1 cellular context compared by ENCODE assay signal in the genomic region with DNA sequence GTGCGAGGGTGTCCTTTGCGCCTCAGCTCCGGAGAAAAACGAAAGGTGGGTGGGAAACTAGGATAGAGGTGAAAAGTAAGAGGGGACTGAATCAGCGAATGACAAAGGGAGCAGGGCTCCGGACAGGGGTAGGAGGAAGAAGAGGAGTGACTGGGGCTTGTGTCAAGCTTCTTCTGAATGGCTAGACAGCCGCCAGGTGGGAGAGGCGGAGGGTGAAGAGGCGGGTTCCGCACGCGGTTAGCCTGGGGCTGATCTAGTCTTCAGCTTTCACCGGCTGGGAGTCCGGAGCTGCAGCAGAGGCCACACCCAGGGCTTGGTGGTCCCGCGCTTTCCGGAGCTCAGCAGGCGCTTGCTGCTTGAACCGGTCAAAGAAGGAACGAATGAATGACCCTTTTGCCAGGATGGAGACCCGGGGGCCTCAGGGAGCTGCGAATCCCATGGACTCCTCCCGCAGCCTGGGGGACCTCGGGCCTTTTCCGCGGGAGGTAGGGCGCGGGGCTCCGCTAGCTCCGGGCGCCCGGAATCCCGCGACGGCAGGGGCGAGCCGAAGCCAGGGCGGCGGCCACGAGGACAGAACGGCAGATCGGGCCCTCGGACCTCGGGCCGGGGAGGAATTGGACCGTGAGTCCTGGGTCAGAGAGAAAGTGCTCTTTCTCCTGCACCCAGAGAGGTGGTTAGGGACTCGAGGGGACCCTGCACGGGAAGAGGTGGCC.
TF ChIP-seq lines count a peak whose summit lies in the region.

A gene (plus strand): TSS at position 256 of the 713 bp plus-strand sequence. CDS start 125 bp downstream, at position 381.

TF ChIP-seq in WTC11, 78 proteins besides CTCF, POLR2A, EP300 and RAD21 (continued from another document):
- TF ChIP-seq, protein P1, sequence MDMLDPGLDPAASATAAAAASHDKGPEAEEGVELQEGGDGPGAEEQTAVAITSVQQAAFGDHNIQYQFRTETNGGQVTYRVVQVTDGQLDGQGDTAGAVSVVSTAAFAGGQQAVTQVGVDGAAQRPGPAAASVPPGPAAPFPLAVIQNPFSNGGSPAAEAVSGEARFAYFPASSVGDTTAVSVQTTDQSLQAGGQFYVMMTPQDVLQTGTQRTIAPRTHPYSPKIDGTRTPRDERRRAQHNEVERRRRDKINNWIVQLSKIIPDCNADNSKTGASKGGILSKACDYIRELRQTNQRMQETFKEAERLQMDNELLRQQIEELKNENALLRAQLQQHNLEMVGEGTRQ (CRISPR knock-in tag; IDR thresholded peaks at IDR 0.05): no peak
- TF ChIP-seq, protein P2, sequence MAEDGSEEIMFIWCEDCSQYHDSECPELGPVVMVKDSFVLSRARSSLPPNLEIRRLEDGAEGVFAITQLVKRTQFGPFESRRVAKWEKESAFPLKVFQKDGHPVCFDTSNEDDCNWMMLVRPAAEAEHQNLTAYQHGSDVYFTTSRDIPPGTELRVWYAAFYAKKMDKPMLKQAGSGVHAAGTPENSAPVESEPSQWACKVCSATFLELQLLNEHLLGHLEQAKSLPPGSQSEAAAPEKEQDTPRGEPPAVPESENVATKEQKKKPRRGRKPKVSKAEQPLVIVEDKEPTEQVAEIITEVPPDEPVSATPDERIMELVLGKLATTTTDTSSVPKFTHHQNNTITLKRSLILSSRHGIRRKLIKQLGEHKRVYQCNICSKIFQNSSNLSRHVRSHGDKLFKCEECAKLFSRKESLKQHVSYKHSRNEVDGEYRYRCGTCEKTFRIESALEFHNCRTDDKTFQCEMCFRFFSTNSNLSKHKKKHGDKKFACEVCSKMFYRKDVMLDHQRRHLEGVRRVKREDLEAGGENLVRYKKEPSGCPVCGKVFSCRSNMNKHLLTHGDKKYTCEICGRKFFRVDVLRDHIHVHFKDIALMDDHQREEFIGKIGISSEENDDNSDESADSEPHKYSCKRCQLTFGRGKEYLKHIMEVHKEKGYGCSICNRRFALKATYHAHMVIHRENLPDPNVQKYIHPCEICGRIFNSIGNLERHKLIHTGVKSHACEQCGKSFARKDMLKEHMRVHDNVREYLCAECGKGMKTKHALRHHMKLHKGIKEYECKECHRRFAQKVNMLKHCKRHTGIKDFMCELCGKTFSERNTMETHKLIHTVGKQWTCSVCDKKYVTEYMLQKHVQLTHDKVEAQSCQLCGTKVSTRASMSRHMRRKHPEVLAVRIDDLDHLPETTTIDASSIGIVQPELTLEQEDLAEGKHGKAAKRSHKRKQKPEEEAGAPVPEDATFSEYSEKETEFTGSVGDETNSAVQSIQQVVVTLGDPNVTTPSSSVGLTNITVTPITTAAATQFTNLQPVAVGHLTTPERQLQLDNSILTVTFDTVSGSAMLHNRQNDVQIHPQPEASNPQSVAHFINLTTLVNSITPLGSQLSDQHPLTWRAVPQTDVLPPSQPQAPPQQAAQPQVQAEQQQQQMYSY (CRISPR knock-in tag; IDR thresholded peaks at IDR 0.05): no peak
- TF ChIP-seq TEAD1 (CRISPR knock-in tag; IDR thresholded peaks at IDR 0.05): peak; percentile 93; the same call in 1 of the 2 replicates
- no peak for TF ChIP-seq ZNF138 (CRISPR knock-in tag; conservative IDR thresholded peaks at IDR 0.05)
- no peak for TF ChIP-seq RORB (CRISPR knock-in tag; IDR thresholded peaks at IDR 0.05)
- TF ChIP-seq, protein P3, sequence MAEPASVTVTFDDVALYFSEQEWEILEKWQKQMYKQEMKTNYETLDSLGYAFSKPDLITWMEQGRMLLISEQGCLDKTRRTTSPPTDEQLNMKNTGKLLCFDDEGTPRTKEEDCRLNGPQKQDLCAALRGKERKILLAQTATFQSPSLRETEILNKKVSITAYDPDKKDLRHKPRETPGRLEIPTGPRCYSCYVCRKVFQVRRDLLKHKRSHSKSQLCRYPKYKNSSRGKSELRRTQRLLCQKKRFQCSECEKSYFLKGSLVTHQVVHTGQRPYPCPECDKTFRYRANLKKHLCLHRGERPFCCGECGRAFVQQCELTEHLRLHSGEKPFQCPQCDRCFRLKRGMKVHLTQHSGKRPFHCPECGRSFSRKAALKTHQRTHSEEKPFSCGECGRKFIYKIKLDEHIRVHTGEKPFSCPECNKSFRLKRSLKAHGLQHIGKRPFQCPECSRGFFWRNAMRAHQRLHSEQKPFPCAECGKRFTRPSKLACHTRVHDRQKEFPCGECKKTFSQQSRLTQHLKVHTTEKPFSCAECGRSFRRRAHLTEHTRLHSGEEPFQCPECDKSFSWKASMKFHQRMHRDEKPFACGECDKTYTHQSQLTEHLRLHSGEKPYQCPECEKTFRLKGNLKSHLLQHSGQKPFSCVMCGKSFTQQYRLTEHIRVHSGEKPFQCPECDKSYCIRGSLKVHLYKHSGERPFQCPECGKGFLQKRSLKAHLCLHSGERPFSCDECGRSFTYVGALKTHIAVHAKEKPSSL (CRISPR knock-in tag; conservative IDR thresholded peaks at IDR 0.05): no peak
- TF ChIP-seq CBFB (CRISPR knock-in tag; IDR thresholded peaks at IDR 0.05; ENCODE audit: low read depth): no peak
- TF ChIP-seq, protein P4, sequence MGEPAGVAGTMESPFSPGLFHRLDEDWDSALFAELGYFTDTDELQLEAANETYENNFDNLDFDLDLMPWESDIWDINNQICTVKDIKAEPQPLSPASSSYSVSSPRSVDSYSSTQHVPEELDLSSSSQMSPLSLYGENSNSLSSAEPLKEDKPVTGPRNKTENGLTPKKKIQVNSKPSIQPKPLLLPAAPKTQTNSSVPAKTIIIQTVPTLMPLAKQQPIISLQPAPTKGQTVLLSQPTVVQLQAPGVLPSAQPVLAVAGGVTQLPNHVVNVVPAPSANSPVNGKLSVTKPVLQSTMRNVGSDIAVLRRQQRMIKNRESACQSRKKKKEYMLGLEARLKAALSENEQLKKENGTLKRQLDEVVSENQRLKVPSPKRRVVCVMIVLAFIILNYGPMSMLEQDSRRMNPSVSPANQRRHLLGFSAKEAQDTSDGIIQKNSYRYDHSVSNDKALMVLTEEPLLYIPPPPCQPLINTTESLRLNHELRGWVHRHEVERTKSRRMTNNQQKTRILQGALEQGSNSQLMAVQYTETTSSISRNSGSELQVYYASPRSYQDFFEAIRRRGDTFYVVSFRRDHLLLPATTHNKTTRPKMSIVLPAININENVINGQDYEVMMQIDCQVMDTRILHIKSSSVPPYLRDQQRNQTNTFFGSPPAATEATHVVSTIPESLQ (CRISPR knock-in tag; IDR thresholded peaks at IDR 0.05): no peak
- no peak for TF ChIP-seq ZNF423 (CRISPR knock-in tag; IDR thresholded peaks at IDR 0.05)
- TF ChIP-seq, protein P5, sequence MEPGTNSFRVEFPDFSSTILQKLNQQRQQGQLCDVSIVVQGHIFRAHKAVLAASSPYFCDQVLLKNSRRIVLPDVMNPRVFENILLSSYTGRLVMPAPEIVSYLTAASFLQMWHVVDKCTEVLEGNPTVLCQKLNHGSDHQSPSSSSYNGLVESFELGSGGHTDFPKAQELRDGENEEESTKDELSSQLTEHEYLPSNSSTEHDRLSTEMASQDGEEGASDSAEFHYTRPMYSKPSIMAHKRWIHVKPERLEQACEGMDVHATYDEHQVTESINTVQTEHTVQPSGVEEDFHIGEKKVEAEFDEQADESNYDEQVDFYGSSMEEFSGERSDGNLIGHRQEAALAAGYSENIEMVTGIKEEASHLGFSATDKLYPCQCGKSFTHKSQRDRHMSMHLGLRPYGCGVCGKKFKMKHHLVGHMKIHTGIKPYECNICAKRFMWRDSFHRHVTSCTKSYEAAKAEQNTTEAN (CRISPR knock-in tag; IDR thresholded peaks at IDR 0.05): peak; percentile 49; the same call in 1 of the 2 replicates
- TF ChIP-seq, protein P6, sequence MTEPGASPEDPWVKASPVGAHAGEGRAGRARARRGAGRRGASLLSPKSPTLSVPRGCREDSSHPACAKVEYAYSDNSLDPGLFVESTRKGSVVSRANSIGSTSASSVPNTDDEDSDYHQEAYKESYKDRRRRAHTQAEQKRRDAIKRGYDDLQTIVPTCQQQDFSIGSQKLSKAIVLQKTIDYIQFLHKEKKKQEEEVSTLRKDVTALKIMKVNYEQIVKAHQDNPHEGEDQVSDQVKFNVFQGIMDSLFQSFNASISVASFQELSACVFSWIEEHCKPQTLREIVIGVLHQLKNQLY (CRISPR knock-in tag; IDR thresholded peaks at IDR 0.05): no peak
- TF ChIP-seq, protein P7, sequence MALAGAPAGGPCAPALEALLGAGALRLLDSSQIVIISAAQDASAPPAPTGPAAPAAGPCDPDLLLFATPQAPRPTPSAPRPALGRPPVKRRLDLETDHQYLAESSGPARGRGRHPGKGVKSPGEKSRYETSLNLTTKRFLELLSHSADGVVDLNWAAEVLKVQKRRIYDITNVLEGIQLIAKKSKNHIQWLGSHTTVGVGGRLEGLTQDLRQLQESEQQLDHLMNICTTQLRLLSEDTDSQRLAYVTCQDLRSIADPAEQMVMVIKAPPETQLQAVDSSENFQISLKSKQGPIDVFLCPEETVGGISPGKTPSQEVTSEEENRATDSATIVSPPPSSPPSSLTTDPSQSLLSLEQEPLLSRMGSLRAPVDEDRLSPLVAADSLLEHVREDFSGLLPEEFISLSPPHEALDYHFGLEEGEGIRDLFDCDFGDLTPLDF (CRISPR knock-in tag; IDR thresholded peaks at IDR 0.05): no peak
- no peak for TF ChIP-seq GABPB1 (CRISPR knock-in tag; IDR thresholded peaks at IDR 0.05)
- TF ChIP-seq, protein P8, sequence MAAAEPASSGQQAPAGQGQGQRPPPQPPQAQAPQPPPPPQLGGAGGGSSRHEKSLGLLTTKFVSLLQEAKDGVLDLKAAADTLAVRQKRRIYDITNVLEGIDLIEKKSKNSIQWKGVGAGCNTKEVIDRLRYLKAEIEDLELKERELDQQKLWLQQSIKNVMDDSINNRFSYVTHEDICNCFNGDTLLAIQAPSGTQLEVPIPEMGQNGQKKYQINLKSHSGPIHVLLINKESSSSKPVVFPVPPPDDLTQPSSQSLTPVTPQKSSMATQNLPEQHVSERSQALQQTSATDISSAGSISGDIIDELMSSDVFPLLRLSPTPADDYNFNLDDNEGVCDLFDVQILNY (CRISPR knock-in tag; IDR thresholded peaks at IDR 0.05): no peak
- TF ChIP-seq ZNF396 (CRISPR knock-in tag; IDR thresholded peaks at IDR 0.05; ENCODE audit: borderline replicate concordance): no peak
- no peak; the same call in none of the 2 replicates for TF ChIP-seq ETV6 (CRISPR knock-in tag; IDR thresholded peaks at IDR 0.05)
- 0 out of 2 replicates have a peak, but pooled peaks have one; percentile 16 for TF ChIP-seq ZNF263 (CRISPR knock-in tag; IDR thresholded peaks at IDR 0.05; ENCODE audit: low read depth)
- no peak for TF ChIP-seq TP53 (CRISPR knock-in tag; IDR thresholded peaks at IDR 0.05)
- TF ChIP-seq ATF1 (CRISPR knock-in tag; IDR thresholded peaks at IDR 0.05): peak; percentile 79; the same call in 1 of the 2 replicates
- no peak for TF ChIP-seq FOXJ3 (CRISPR knock-in tag; IDR thresholded peaks at IDR 0.05; ENCODE audit: borderline replicate concordance)
- TF ChIP-seq SMAD4 (CRISPR knock-in tag; IDR thresholded peaks at IDR 0.05): peak; percentile 47; the same call in 1 of the 2 replicates
- TF ChIP-seq JUN (CRISPR knock-in tag; IDR thresholded peaks at IDR 0.05): no peak
- TF ChIP-seq ZBTB21 (CRISPR knock-in tag; IDR thresholded peaks at IDR 0.05; ENCODE audit: borderline replicate concordance): peak; percentile 68; the same call in 1 of the 2 replicates
- TF ChIP-seq, protein P9, sequence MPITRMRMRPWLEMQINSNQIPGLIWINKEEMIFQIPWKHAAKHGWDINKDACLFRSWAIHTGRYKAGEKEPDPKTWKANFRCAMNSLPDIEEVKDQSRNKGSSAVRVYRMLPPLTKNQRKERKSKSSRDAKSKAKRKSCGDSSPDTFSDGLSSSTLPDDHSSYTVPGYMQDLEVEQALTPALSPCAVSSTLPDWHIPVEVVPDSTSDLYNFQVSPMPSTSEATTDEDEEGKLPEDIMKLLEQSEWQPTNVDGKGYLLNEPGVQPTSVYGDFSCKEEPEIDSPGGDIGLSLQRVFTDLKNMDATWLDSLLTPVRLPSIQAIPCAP (CRISPR knock-in tag; IDR thresholded peaks at IDR 0.05): peak; percentile 83
- TF ChIP-seq SMAD3 (CRISPR knock-in tag; IDR thresholded peaks at IDR 0.05; ENCODE audit: borderline replicate concordance): 0 out of 2 replicates have a peak, but pooled peaks have one; percentile 17
- no peak for TF ChIP-seq HMGA2 (CRISPR knock-in tag; IDR thresholded peaks at IDR 0.05)
- TF ChIP-seq, protein P10, sequence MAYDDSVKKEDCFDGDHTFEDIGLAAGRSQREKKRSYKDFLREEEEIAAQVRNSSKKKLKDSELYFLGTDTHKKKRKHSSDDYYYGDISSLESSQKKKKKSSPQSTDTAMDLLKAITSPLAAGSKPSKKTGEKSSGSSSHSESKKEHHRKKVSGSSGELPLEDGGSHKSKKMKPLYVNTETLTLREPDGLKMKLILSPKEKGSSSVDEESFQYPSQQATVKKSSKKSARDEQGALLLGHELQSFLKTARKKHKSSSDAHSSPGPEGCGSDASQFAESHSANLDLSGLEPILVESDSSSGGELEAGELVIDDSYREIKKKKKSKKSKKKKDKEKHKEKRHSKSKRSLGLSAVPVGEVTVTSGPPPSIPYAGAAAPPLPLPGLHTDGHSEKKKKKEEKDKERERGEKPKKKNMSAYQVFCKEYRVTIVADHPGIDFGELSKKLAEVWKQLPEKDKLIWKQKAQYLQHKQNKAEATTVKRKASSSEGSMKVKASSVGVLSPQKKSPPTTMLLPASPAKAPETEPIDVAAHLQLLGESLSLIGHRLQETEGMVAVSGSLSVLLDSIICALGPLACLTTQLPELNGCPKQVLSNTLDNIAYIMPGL (CRISPR knock-in tag; IDR thresholded peaks at IDR 0.05): peak; percentile 46; the same call in 1 of the 2 replicates
- peak; percentile 80; the same call in 1 of the 2 replicates for TF ChIP-seq ESRRA (CRISPR knock-in tag; IDR thresholded peaks at IDR 0.05; ENCODE audit: borderline replicate concordance)
- TF ChIP-seq, protein P11, sequence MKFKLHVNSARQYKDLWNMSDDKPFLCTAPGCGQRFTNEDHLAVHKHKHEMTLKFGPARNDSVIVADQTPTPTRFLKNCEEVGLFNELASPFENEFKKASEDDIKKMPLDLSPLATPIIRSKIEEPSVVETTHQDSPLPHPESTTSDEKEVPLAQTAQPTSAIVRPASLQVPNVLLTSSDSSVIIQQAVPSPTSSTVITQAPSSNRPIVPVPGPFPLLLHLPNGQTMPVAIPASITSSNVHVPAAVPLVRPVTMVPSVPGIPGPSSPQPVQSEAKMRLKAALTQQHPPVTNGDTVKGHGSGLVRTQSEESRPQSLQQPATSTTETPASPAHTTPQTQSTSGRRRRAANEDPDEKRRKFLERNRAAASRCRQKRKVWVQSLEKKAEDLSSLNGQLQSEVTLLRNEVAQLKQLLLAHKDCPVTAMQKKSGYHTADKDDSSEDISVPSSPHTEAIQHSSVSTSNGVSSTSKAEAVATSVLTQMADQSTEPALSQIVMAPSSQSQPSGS (CRISPR knock-in tag; IDR thresholded peaks at IDR 0.05; ENCODE audit: borderline replicate concordance, low read depth): no peak
